Comparison of ENCODE assay signal across 18 cellular contexts in genomic region chr18:47832348-47832747, GRCh38.
DNase-seq lines count a peak whose midpoint lies in the region; ATAC-seq and TF ChIP-seq lines count a peak whose summit lies in the region.
"Had no signal": no experiment of that assay in that cellular context is flagged by ENCODE, and none has a peak within 500 bp of the region (broad histone marks: within the 10 kb centered on the region; RNA-seq: fewer than 3 reads in every experiment).

No MANE protein-coding gene starts in this region.

- H3K9me3 Mint-ChIP-seq in activated naive CD8-positive, alpha-beta T cell (ENCODE audit: low read depth) = no peaks in the 10 kb centered on the region
- H3K9me3 Mint-ChIP-seq in activated naive CD8-positive, alpha-beta T cell treated with anti-CD3 and anti-CD28 coated beads, Interleukin-2, amount 50 U/mL, for 24 hours = peaks cover 6% of the 10 kb centered on the region
- no peaks in the 10 kb centered on the region for H3K9me3 Mint-ChIP-seq in MCF 10A (ENCODE audit: unreplicated experiment)

- intact Hi-C loops in lower lobe of right lung (cut with DNase I) = no loop called here
- intact Hi-C loops in MCF 10A (cut with micrococcal nuclease) = no loop called here

- no TSS peak for BruUV-seq in MCF 10A (replicated peaks; lab: Mats Ljungman, UMichigan)

- POLR2A ChIA-PET in MCF 10A (lab: Yijun Ruan, JAX) = no interaction called here

- peaks cover 3% of the 10 kb centered on the region for H3K4me1 Mint-ChIP-seq in activated naive CD8-positive, alpha-beta T cell (ENCODE audit: low read depth)
- no peaks in the 10 kb centered on the region for H3K4me1 Mint-ChIP-seq in activated naive CD8-positive, alpha-beta T cell treated with anti-CD3 and anti-CD28 coated beads, Interleukin-2, amount 50 U/mL, for 24 hours
- no peaks in the 10 kb centered on the region for H3K4me1 Mint-ChIP-seq in MCF 10A (ENCODE audit: insufficient read depth, unreplicated experiment)

- no peaks in the 10 kb centered on the region for H3K9me3 ChIP-seq in lower lobe of right lung
- no peaks in the 10 kb centered on the region for H3K9me3 ChIP-seq in Peyer's patch
- H3K9me3 ChIP-seq: BE2C had no signal

- no peaks in the 10 kb centered on the region for H3K27me3 ChIP-seq in lower lobe of right lung (ENCODE audit: low read depth)
- H3K27me3 ChIP-seq in Peyer's patch = no peaks in the 10 kb centered on the region
- H3K27me3 ChIP-seq: BE2C had no signal

- CTCF ChIA-PET in MCF 10A (lab: Yijun Ruan, JAX) = interaction anchor here (0.7 kb wide), 1 partner anchor 1466 kb away, joined by 3 read pairs; no protein-coding TSS in a partner anchor

- H3K36me3 ChIP-seq in lower lobe of right lung (peaks cover 19% of the 10 kb centered on the region), Peyer's patch (peaks cover 0 to 4% (median 0%) of the 10 kb centered on the region in 3 donors)
- H3K36me3 ChIP-seq: BE2C had no signal

- no peak overlapping the region for H3K4me3 ChIP-seq in lower lobe of right lung
- no peak overlapping the region for H3K4me3 ChIP-seq in Peyer's patch
- H3K4me3 ChIP-seq: K562 had no signal

- peak overlapping the region; percentile 34 for H3K27ac Mint-ChIP-seq in activated naive CD8-positive, alpha-beta T cell
- H3K27ac Mint-ChIP-seq in activated naive CD8-positive, alpha-beta T cell treated with anti-CD3 and anti-CD28 coated beads, Interleukin-2, amount 50 U/mL, for 24 hours = no peak overlapping the region
- H3K27ac Mint-ChIP-seq in MCF 10A (ENCODE audit: low read depth, unreplicated experiment) = no peak overlapping the region

- no peak for DNase-seq in activated naive CD8-positive, alpha-beta T cell treated with anti-CD3 and anti-CD28 coated beads, Interleukin-2, amount 50 U/mL, for 24 hours
- DNase-seq in amniotic epithelial cell (ENCODE audit: low read depth) (peak; percentile 58), iris pigment epithelial cell (ENCODE audit: low read depth) (peak; percentile 52), lower lobe of right lung (no peak), Kasumi-1 (lab: John Stamatoyannopoulos, UW) (no peak), MCF 10A (ENCODE audit: unreplicated experiment) (no peak), Peyer's patch (no peak)
- DNase-seq: 8988T; BE2C; CD4-positive, alpha-beta memory T cell; DMS53; NCI-H1105 treated with DMSO at 0.1 percent for 48 hours; NCI-H1694 treated with DMSO at 0.1 percent for 48 hours; NCI-H748 treated with DMSO at 0.1 percent for 48 hours; OCI-M1; SHP77 had no signal

- H3K4me3 Mint-ChIP-seq in activated naive CD8-positive, alpha-beta T cell = no peak overlapping the region
- H3K4me3 Mint-ChIP-seq in activated naive CD8-positive, alpha-beta T cell treated with anti-CD3 and anti-CD28 coated beads, Interleukin-2, amount 50 U/mL, for 24 hours = no peak overlapping the region
- no peak overlapping the region for H3K4me3 Mint-ChIP-seq in MCF 10A (ENCODE audit: unreplicated experiment)
- H3K4me3 Mint-ChIP-seq: CD4-positive, alpha-beta memory T cell had no signal

- no peaks in the 10 kb centered on the region for H3K27me3 Mint-ChIP-seq in activated naive CD8-positive, alpha-beta T cell
- H3K27me3 Mint-ChIP-seq in activated naive CD8-positive, alpha-beta T cell treated with anti-CD3 and anti-CD28 coated beads, Interleukin-2, amount 50 U/mL, for 24 hours = no peaks in the 10 kb centered on the region
- no peaks in the 10 kb centered on the region for H3K27me3 Mint-ChIP-seq in MCF 10A (ENCODE audit: insufficient read depth, unreplicated experiment)
- H3K27me3 Mint-ChIP-seq: CD4-positive, alpha-beta memory T cell had no signal

- no peak for TF ChIP-seq CTCF in lower lobe of right lung (IDR thresholded peaks at IDR 0.05)
- no peak for TF ChIP-seq CTCF in MCF 10A (IDR thresholded peaks at IDR 0.05; ENCODE audit: unreplicated experiment)
- no peak for TF ChIP-seq CTCF in Peyer's patch (IDR thresholded peaks at IDR 0.05)

- no peak for ATAC-seq in activated naive CD8-positive, alpha-beta T cell treated with anti-CD3 and anti-CD28 coated beads, Interleukin-2, amount 50 U/mL, for 24 hours
- no peak for ATAC-seq in lower lobe of right lung
- ATAC-seq: K562 had no signal

- H3K4me1 ChIP-seq in lower lobe of right lung = no peaks in the 10 kb centered on the region
- no peaks in the 10 kb centered on the region for H3K4me1 ChIP-seq in Peyer's patch
- H3K4me1 ChIP-seq: BE2C had no signal

- peaks cover 27% of the 10 kb centered on the region for H3K36me3 Mint-ChIP-seq in activated naive CD8-positive, alpha-beta T cell
- H3K36me3 Mint-ChIP-seq in activated naive CD8-positive, alpha-beta T cell treated with anti-CD3 and anti-CD28 coated beads, Interleukin-2, amount 50 U/mL, for 24 hours (ENCODE audit: low read depth) = peaks cover 46% of the 10 kb centered on the region
- peaks cover 53% of the 10 kb centered on the region for H3K36me3 Mint-ChIP-seq in MCF 10A (ENCODE audit: insufficient read depth, unreplicated experiment)

- H3K27ac ChIP-seq in lower lobe of right lung (no peak overlapping the region), Peyer's patch (no peak overlapping the region)

- no peak for TF ChIP-seq POLR2A in Peyer's patch (IDR thresholded peaks at IDR 0.05)

Comparison
In these comparisons a context has a peak if more than half of its experiments do, and no peak if none do; other contexts are left out.
1. DNase-seq: peak in amniotic epithelial cell (single experiment) and iris pigment epithelial cell (single experiment); none in activated naive CD8-positive, alpha-beta T cell treated with anti-CD3 and anti-CD28 coated beads, Interleukin-2, amount 50 U/mL, for 24 hours (single experiment), lower lobe of right lung (single experiment), Kasumi-1 (0 of 2), MCF 10A (single experiment) and Peyer's patch (0 of 3).